ENCODE assay signal across 23 cellular contexts in the genomic region with DNA sequence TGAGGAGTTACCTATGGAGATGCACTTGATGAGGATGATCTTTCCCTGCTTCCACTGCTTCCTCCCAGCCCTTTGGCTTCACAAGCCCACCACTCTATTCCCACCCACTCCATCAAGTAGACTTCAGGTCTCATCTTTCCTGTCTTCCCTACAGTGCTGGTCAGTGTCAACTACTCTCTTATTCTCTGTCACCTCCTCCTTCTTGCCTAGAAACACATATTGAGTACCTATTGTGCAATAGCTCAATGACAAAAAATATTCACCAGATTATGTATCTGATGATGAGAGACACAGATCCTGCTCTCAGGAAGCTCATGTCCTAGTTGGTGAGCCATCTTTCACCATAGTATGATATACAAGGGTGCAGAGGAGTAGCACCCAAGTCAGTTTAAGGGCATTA.
"Had no signal": no experiment of that assay in that cellular context is flagged by ENCODE, and none has a peak within 500 bp of the region (broad histone marks: within the 10 kb centered on the region; RNA-seq: fewer than 3 reads in every experiment).

No MANE protein-coding gene starts in this region.

- H3K36me3 Mint-ChIP-seq: immature natural killer cell, mesothelial cell of epicardium, naive B cell had no signal

- H3K79me2 ChIP-seq: hepatocyte had no signal

- H3K9me3 ChIP-seq: colonic mucosa, esophagus muscularis mucosa, gastroesophageal sphincter, heart left ventricle, left lung, lower lobe of right lung, mucosa of descending colon had no signal

- H3K4me1 ChIP-seq: colonic mucosa, foreskin keratinocyte, gastroesophageal sphincter, heart left ventricle, left lung, lower lobe of right lung had no signal

- ATAC-seq: foreskin keratinocyte, gastroesophageal sphincter, heart left ventricle, left cardiac atrium, left lung, left ventricle myocardium superior, lower lobe of right lung, mucosa of descending colon had no signal

- H3K4me3 Mint-ChIP-seq: immature natural killer cell, mesothelial cell of epicardium, naive B cell had no signal

- DNase-seq: colonic mucosa; dermis blood vessel endothelial cell; dorsolateral prefrontal cortex; effector CD4-positive, alpha-beta T cell; effector memory CD4-positive, alpha-beta T cell; foreskin keratinocyte; heart left ventricle; hypothalamus; immature natural killer cell; left cardiac atrium; left lung; left ventricle myocardium superior; lower lobe of right lung; mesenchymal stem cell; mucosa of descending colon; naive B cell had no signal

- H3K27ac ChIP-seq: colonic mucosa, dorsolateral prefrontal cortex, esophagus muscularis mucosa, foreskin keratinocyte, gastroesophageal sphincter, heart left ventricle, hepatocyte, left lung, lower lobe of right lung had no signal

- H3K36me3 ChIP-seq: colonic mucosa, esophagus muscularis mucosa, gastroesophageal sphincter, heart left ventricle, left lung, lower lobe of right lung had no signal

- FAIRE-seq: endothelial cell of umbilical vein, frontal cortex, keratinocyte had no signal

- H2AFZ ChIP-seq: hepatocyte had no signal

- H3K4me1 Mint-ChIP-seq: immature natural killer cell had no signal

- H3K4me3 ChIP-seq: colonic mucosa, dorsolateral prefrontal cortex, esophagus muscularis mucosa, gastroesophageal sphincter, heart left ventricle, hepatocyte, left lung, lower lobe of right lung, mucosa of descending colon had no signal

- H3K4me2 ChIP-seq: hepatocyte had no signal

- H3K9me3 Mint-ChIP-seq: immature natural killer cell, mesothelial cell of epicardium had no signal

- H3K27ac Mint-ChIP-seq: immature natural killer cell, mesothelial cell of epicardium, naive B cell had no signal
